Comparison of ENCODE assay signal across 1 cellular context in the genomic region with DNA sequence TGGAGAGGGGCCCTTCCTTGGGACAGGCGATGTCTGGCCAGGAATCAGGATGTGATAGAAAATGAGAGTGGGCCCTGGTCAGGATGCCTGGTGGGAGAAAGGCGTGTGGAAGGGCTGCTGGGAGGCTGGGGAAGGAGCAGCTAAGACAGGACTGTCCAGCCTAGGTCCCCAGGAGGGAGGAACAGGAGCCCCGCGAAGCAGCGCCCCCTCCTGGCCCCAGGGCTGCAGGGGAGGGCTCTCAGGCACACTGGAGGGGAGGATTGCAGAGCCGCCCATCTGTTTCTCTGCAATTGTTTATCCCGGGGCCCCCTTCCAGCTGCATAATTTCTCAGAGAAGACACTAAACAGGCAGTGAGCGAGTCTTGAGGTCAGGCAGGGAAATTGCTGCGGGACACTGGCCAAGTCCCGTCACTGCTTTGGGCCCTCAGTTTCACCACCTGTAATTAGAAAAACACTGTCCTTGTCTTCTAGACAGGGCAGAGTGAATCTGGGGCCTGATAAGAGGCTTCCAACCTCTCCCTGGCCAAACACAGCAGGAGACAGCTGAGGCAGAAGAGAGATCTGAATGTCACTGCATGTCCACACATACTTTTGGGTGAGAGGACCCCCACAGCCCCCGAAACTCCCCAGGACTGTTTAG.
TF ChIP-seq lines count a peak whose summit lies in the region.

No MANE protein-coding gene starts in this region.

TF ChIP-seq in IMR-90, 13 proteins besides CTCF, POLR2A, EP300 and RAD21 (continued from another document):
- TF ChIP-seq, protein P1, sequence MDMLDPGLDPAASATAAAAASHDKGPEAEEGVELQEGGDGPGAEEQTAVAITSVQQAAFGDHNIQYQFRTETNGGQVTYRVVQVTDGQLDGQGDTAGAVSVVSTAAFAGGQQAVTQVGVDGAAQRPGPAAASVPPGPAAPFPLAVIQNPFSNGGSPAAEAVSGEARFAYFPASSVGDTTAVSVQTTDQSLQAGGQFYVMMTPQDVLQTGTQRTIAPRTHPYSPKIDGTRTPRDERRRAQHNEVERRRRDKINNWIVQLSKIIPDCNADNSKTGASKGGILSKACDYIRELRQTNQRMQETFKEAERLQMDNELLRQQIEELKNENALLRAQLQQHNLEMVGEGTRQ (IDR thresholded peaks at IDR 0.05; ENCODE audit: low read depth, low read length), result no peak
- TF ChIP-seq MXI1 (IDR thresholded peaks at IDR 0.05; ENCODE audit: borderline replicate concordance, low read depth, low read length) (no peak), FOS (IDR thresholded peaks at IDR 0.05; ENCODE audit: low read depth, low read length) (no peak), NFE2L2 (IDR thresholded peaks at IDR 0.05; ENCODE audit: low read depth, low read length) (no peak), MAFK (IDR thresholded peaks at IDR 0.05; ENCODE audit: low read depth, low read length) (no peak)
